37 cellular contexts compared by ENCODE assay signal in the genomic region with DNA sequence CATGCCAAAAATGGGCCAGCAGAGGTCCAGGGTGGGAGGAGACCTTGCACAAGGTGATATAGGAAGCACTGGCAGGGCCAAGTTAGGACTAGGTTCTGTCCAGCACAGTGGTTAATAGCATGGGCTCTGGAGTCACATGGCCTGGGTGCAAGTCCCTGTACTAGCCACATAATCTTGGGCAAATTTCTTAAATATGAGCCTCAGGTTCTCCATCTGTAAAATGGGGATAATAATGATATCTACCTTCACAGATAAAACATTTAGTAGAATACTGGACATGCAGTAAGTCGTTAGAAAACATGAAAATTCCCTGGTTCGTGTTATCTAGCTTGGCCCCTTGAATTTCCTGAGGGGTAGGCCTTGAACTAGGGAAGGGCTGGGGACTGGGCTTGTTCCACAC. TPM values are rescaled to one million over a fixed set of nuclear protein-coding genes. Genes with fewer than 3 reads are reported as not detected.
"Had no signal": no experiment of that assay in that cellular context is flagged by ENCODE, and none has a peak within 500 bp of the region (broad histone marks: within the 10 kb centered on the region; RNA-seq: fewer than 3 reads in every experiment).

No MANE protein-coding gene starts in this region.

- H3K4me3 Mint-ChIP-seq: activated B cell treated with CpG ODN at 0.5 μM for 24 hours; activated CD4-positive, alpha-beta memory T cell treated with anti-CD3 and anti-CD28 coated beads for 36 hours; activated naive CD4-positive, alpha-beta T cell treated with anti-CD3 and anti-CD28 coated beads for 36 hours; activated T-cell treated with anti-CD3 and anti-CD28 coated beads, Interleukin-2, amount 50 U/mL, for 4 hours; activated T-helper 1 cell treated with anti-CD3 and anti-CD28 coated beads, Interleukin-12 subunit alpha, Interleukin-12 subunit beta, Interleukin-2, Interleukin-4 antibody, amounts not matched to agents 30 ng/mL and 10 ng/mL and 1 ng/mL, durations not matched to agents 14 hours and 24 hours and 36 hours; T-cell had no signal

- H3K9me3 Mint-ChIP-seq: activated B cell treated with CpG ODN at 0.5 μM for 24 hours; activated CD4-positive, alpha-beta memory T cell treated with anti-CD3 and anti-CD28 coated beads for 36 hours; activated naive CD4-positive, alpha-beta T cell treated with anti-CD3 and anti-CD28 coated beads for 36 hours; activated naive CD4-positive, alpha-beta T cell treated with anti-CD3 and anti-CD28 coated beads, Interleukin-2, amount 50 U/mL, for 72 hours; activated T-cell treated with anti-CD3 and anti-CD28 coated beads, Interleukin-2, amount 50 U/mL, for 4 hours; activated T-helper 1 cell treated with anti-CD3 and anti-CD28 coated beads, Interleukin-12 subunit alpha, Interleukin-12 subunit beta, Interleukin-2, Interleukin-4 antibody, amounts not matched to agents 30 ng/mL and 10 ng/mL and 1 ng/mL, durations not matched to agents 14 hours and 24 hours and 36 hours; T-cell had no signal

- FAIRE-seq: astrocyte had no signal

- DNase-seq: activated B cell treated with CpG ODN at 0.5 μM for 24 hours; activated CD4-positive, alpha-beta memory T cell treated with anti-CD3 and anti-CD28 coated beads for 36 hours; activated CD4-positive, alpha-beta T cell treated with anti-CD3 and anti-CD28 coated beads for 4 hours; activated CD4-positive, alpha-beta T cell treated with anti-CD3 and anti-CD28 coated beads, Interleukin-2, amount 50 U/mL, for 1 hour; activated CD4-positive, CD25-positive, alpha-beta regulatory T cell treated with anti-CD3 and anti-CD28 coated beads, Interleukin-2, amount 50 U/mL, for 72 hours; activated CD8-positive, alpha-beta memory T cell treated with anti-CD3 and anti-CD28 coated beads, Interleukin-2, amount 50 U/mL, for 4 hours; activated gamma-delta T cell treated with Interleukin-2 at 50 U/mL for 16 hours; activated naive CD4-positive, alpha-beta T cell treated with anti-CD3 and anti-CD28 coated beads for 36 hours; activated T-cell treated with anti-CD3 and anti-CD28 coated beads for 4 hours; activated T-cell treated with anti-CD3 and anti-CD28 coated beads, Interleukin-2, amount 50 U/mL, for 4 hours; adrenal gland; body of pancreas; MM.1S; MV-4-11; NCI-H1092; NCI-H146; NCI-H187; NCI-H2029 treated with DMSO at 0.1 percent for 48 hours; NCI-H2107; NCI-H2171; NCI-H510A; NCI-H526; NCI-H748 treated with DMSO at 0.1 percent for 48 hours; OCI-M1; SIG-M5; T-cell; T-helper 2 cell; T-helper 9 cell had no signal

- H3K9ac ChIP-seq: KMS-11 had no signal

- H3K9me3 ChIP-seq: adrenal gland, body of pancreas, breast epithelium had no signal

- H3K4me3 ChIP-seq: adrenal gland, body of pancreas, breast epithelium had no signal

- H3K4me1 ChIP-seq: breast epithelium had no signal

- H3K27ac Mint-ChIP-seq: activated B cell treated with CpG ODN at 0.5 μM for 24 hours; activated CD4-positive, alpha-beta memory T cell treated with anti-CD3 and anti-CD28 coated beads for 36 hours; activated naive CD4-positive, alpha-beta T cell treated with anti-CD3 and anti-CD28 coated beads for 36 hours; activated T-helper 1 cell treated with anti-CD3 and anti-CD28 coated beads, Interleukin-12 subunit alpha, Interleukin-12 subunit beta, Interleukin-2, Interleukin-4 antibody, amounts not matched to agents 30 ng/mL and 10 ng/mL and 1 ng/mL, durations not matched to agents 14 hours and 24 hours and 36 hours; T-cell had no signal

- H3K4me2 ChIP-seq: KMS-11 had no signal

- H3K27me3 ChIP-seq: adrenal gland, body of pancreas, breast epithelium had no signal

- ATAC-seq: activated naive CD4-positive, alpha-beta T cell treated with anti-CD3 and anti-CD28 coated beads, Interleukin-2, amount 50 U/mL, for 72 hours; activated T-cell treated with anti-CD3 and anti-CD28 coated beads, Interleukin-2, amount 50 U/mL, for 4 hours; body of pancreas; Right ventricle myocardium inferior; SK-N-SH treated with all-trans-retinoic acid at 6 μM for 48 hours; T-cell had no signal

- H3K27ac ChIP-seq: body of pancreas, breast epithelium, KMS-11, VCaP had no signal

- H3K36me3 ChIP-seq: breast epithelium had no signal

RNA-seq across cellular contexts. Expression of a gene that starts 9.9 kb away (rescaled TPM):
- total RNA-seq: RPMI7951 had no signal
